ENCODE assay signal across 1 cellular context in the genomic region with DNA sequence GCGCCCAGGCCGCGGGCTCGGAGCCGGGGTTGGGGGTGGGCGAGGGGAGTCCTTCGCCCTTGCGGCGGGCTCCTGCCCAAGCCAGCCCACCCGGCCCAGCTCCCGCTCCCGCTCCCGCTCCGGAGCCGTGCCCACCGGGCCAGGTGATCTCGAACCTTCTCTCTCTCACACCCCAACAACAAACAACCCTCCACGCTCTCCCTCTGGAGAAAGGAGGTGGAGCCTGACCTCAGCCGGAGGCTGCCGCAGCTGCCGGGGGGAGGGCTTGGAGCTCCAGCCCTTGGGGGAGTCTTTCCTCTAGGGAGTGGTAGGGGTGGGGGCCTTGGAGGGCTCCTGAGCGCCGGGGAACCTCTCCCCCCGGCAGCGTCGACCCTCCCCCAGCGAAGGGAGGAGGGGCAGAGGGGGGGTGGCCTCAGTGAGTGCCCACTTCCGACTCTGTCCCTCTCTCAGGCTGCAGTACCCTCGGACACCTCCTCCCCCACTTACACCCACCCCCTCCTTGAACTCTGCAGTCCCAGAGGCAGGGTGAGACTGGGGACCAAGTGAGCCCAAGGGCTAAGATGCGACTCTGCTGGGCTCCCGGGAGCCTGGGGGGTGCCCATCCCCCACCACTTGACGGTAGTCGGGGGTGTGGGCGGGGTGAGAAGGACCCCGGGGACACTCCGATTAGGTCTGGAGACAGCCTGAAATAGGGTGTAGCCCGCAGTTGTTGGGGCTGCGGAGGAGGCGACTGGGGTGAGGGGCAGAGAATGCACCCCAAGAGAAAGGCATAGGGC.
A peak's percentile ranks its signal among the peaks of the same experiment; 100 is the strongest.
TF ChIP-seq lines count a peak whose summit lies in the region.

No MANE protein-coding gene starts in this region.

TF ChIP-seq in WTC11, 78 proteins besides CTCF, POLR2A, EP300 and RAD21 (continued from another document):
- TF ChIP-seq JUN (CRISPR knock-in tag; IDR thresholded peaks at IDR 0.05) (no peak), ZNF219 (CRISPR knock-in tag; IDR thresholded peaks at IDR 0.05; ENCODE audit: borderline replicate concordance) (no peak), ZNF423 (CRISPR knock-in tag; IDR thresholded peaks at IDR 0.05) (peak; percentile 41; the same call in 1 of the 2 replicates), ZNF416 (CRISPR knock-in tag; IDR thresholded peaks at IDR 0.05) (no peak), HMGA2 (CRISPR knock-in tag; IDR thresholded peaks at IDR 0.05) (no peak)
- TF ChIP-seq, protein P1, sequence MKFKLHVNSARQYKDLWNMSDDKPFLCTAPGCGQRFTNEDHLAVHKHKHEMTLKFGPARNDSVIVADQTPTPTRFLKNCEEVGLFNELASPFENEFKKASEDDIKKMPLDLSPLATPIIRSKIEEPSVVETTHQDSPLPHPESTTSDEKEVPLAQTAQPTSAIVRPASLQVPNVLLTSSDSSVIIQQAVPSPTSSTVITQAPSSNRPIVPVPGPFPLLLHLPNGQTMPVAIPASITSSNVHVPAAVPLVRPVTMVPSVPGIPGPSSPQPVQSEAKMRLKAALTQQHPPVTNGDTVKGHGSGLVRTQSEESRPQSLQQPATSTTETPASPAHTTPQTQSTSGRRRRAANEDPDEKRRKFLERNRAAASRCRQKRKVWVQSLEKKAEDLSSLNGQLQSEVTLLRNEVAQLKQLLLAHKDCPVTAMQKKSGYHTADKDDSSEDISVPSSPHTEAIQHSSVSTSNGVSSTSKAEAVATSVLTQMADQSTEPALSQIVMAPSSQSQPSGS (CRISPR knock-in tag; IDR thresholded peaks at IDR 0.05; ENCODE audit: borderline replicate concordance, low read depth) = no peak
- TF ChIP-seq, protein P2, sequence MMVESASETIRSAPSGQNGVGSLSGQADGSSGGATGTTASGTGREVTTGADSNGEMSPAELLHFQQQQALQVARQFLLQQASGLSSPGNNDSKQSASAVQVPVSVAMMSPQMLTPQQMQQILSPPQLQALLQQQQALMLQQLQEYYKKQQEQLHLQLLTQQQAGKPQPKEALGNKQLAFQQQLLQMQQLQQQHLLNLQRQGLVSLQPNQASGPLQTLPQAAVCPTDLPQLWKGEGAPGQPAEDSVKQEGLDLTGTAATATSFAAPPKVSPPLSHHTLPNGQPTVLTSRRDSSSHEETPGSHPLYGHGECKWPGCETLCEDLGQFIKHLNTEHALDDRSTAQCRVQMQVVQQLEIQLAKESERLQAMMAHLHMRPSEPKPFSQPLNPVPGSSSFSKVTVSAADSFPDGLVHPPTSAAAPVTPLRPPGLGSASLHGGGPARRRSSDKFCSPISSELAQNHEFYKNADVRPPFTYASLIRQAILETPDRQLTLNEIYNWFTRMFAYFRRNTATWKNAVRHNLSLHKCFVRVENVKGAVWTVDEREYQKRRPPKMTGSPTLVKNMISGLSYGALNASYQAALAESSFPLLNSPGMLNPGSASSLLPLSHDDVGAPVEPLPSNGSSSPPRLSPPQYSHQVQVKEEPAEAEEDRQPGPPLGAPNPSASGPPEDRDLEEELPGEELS (CRISPR knock-in tag; IDR thresholded peaks at IDR 0.05) = peak; percentile 19; the same call in 1 of the 2 replicates
- TF ChIP-seq, protein P3, sequence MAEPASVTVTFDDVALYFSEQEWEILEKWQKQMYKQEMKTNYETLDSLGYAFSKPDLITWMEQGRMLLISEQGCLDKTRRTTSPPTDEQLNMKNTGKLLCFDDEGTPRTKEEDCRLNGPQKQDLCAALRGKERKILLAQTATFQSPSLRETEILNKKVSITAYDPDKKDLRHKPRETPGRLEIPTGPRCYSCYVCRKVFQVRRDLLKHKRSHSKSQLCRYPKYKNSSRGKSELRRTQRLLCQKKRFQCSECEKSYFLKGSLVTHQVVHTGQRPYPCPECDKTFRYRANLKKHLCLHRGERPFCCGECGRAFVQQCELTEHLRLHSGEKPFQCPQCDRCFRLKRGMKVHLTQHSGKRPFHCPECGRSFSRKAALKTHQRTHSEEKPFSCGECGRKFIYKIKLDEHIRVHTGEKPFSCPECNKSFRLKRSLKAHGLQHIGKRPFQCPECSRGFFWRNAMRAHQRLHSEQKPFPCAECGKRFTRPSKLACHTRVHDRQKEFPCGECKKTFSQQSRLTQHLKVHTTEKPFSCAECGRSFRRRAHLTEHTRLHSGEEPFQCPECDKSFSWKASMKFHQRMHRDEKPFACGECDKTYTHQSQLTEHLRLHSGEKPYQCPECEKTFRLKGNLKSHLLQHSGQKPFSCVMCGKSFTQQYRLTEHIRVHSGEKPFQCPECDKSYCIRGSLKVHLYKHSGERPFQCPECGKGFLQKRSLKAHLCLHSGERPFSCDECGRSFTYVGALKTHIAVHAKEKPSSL (CRISPR knock-in tag; conservative IDR thresholded peaks at IDR 0.05) = no peak
- TF ChIP-seq, protein P4, sequence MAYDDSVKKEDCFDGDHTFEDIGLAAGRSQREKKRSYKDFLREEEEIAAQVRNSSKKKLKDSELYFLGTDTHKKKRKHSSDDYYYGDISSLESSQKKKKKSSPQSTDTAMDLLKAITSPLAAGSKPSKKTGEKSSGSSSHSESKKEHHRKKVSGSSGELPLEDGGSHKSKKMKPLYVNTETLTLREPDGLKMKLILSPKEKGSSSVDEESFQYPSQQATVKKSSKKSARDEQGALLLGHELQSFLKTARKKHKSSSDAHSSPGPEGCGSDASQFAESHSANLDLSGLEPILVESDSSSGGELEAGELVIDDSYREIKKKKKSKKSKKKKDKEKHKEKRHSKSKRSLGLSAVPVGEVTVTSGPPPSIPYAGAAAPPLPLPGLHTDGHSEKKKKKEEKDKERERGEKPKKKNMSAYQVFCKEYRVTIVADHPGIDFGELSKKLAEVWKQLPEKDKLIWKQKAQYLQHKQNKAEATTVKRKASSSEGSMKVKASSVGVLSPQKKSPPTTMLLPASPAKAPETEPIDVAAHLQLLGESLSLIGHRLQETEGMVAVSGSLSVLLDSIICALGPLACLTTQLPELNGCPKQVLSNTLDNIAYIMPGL (CRISPR knock-in tag; IDR thresholded peaks at IDR 0.05) = no peak
